In the genomic region with DNA sequence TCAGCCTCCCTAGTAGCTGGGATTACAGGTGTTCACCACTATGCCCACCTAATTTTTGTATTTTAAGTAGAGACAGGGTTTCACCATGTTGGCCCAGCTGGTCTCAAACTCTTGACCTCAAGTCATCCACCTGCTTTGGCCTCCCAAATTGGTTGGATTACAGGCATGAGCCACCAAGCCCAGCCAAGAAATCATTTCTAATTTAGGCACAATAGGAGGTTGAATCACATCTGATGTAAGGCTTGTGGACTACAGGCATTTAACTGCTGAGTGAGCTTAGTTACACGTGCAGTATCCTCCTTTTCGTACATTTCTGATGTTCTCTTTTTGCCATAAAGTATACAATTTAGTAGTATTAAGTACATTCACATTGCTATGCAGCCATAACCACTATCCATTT, we compare ENCODE assay signal across 5 cellular contexts.
"Had no signal": no experiment of that assay in that cellular context is flagged by ENCODE, and none has a peak within 500 bp of the region (broad histone marks: within the 10 kb centered on the region; RNA-seq: fewer than 3 reads in every experiment).

No MANE protein-coding gene starts in this region.

- H3K27ac ChIP-seq: GM23248 had no signal

- DNase-seq: GM23248, GOT3, H9, HCEC 1CT, KBM-7 had no signal

- H3K9ac ChIP-seq: GM23248 had no signal

- H3K4me3 ChIP-seq: GM23248 had no signal

- H2AFZ ChIP-seq: GM23248 had no signal
